18 cellular contexts compared by ENCODE assay signal in the genomic region with DNA sequence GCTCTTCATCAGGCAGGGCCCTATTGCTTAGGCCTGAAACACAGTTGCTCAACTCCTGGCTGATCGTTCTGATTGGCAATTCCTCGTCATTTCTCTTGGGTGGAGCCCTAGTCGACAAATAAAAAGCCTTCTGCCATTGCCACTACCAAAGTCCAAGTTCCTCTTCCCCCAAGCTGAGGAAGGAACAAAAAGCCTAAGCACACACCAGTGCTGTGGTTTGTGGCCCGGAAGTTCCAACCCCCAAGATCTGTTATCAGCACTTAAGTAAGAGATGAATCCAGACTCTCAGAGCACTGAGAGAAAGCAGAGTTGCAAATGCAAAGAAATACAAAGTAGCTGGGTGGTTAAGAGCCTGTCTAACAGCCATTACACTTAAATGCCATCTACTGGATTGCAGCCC.
A peak's percentile ranks its signal among the peaks of the same experiment; 100 is the strongest.
DNase-seq lines count a peak whose midpoint lies in the region; ATAC-seq and TF ChIP-seq lines count a peak whose summit lies in the region.
"Had no signal": no experiment of that assay in that cellular context is flagged by ENCODE, and none has a peak within 500 bp of the region (broad histone marks: within the 10 kb centered on the region; RNA-seq: fewer than 3 reads in every experiment).

No MANE protein-coding gene starts in this region.

- H3K14ac ChIP-seq in mesenchymal stem cell (ENCODE audit: low read length in 2 of 2), result no peak overlapping the region

- no TSS peak for BruUV-seq in Calu3 (replicated peaks; lab: Mats Ljungman, UMichigan)

- H3K36me3 ChIP-seq in Karpas-422 (ENCODE audit: insufficient read depth, low read length) (no peaks in the 10 kb centered on the region), SK-N-MC (ENCODE audit: insufficient read depth, low read length) (no peaks in the 10 kb centered on the region), mesenchymal stem cell (ENCODE audit: control insufficient read depth in 1 of 2, insufficient read depth in 2 of 2, low read depth in 1 of 2, low read length in 2 of 2) (no peaks in the 10 kb centered on the region), body of pancreas (replicated peaks in 1 of 2; ENCODE audit: insufficient read depth in 1 of 2, low read depth in 2 of 2) (no peaks in the 10 kb centered on the region)
- H3K36me3 ChIP-seq: brain microvascular endothelial cell, thyroid gland had no signal

- peaks cover 5% of the 10 kb centered on the region for H3K4me1 Mint-ChIP-seq in activated CD8-positive, alpha-beta T cell treated with anti-CD3 and anti-CD28 coated beads, Interleukin-2, amount 10 ng/mL, durations not matched to agents 7 days and 5 days (ENCODE audit: low read depth)
- no peaks in the 10 kb centered on the region for H3K4me1 Mint-ChIP-seq in activated CD8-positive, alpha-beta T cell treated with anti-CD3 and anti-CD28 coated beads for 36 hours (ENCODE audit: low read depth)
- H3K4me1 Mint-ChIP-seq in Calu3 (ENCODE audit: low read depth, unreplicated experiment), result no peaks in the 10 kb centered on the region
- H3K4me1 Mint-ChIP-seq: activated CD4-positive, alpha-beta T cell treated with anti-CD3 and anti-CD28 coated beads for 36 hours; nephron progenitor cell; stimulated activated memory B cell treated with anti-CD40 and anti-IgM and Interleukin-4, amounts not matched to agents 10 μg/mL and 1 μg/mL and 100 μg/mL, for 72 hours had no signal

- no peak overlapping the region for H2AK5ac ChIP-seq in mesenchymal stem cell (ENCODE audit: low read length, severe bottlenecking)

- H2AFZ ChIP-seq in Karpas-422 (ENCODE audit: low read length) (peak overlapping the region; percentile 89), mesenchymal stem cell (ENCODE audit: low read depth, low read length) (no peak overlapping the region)

- H4K91ac ChIP-seq in mesenchymal stem cell (ENCODE audit: low read length), result no peak overlapping the region

- DNase-seq in activated CD8-positive, alpha-beta T cell treated with anti-CD3 and anti-CD28 coated beads, Interleukin-2, amount 10 ng/mL, durations not matched to agents 7 days and 5 days, result peak; percentile 21
- no peak for DNase-seq in activated CD8-positive, alpha-beta T cell treated with anti-CD3 and anti-CD28 coated beads for 36 hours
- no peak for DNase-seq in Karpas-422
- DNase-seq in SK-N-MC (ENCODE audit: low read depth, low spot score), result peak; percentile 34
- DNase-seq in mesenchymal stem cell, result peak; percentile 48
- DNase-seq in body of pancreas, result no peak
- DNase-seq in Calu3, result no peak
- no peak for DNase-seq in NCI-H526 (lab: John Stamatoyannopoulos, UW)
- DNase-seq: activated CD4-positive, alpha-beta T cell treated with anti-CD3 and anti-CD28 coated beads for 36 hours; brain microvascular endothelial cell; midbrain; NCI-H1694; NCI-H82; nephron progenitor cell; thyroid gland had no signal

- no peak overlapping the region for H3K23ac ChIP-seq in mesenchymal stem cell (ENCODE audit: low read length in 2 of 2)

- H3K4me3 ChIP-seq in Karpas-422 (ENCODE audit: low read length) (no peak overlapping the region), SK-N-MC (no peak overlapping the region), mesenchymal stem cell (ENCODE audit: insufficient read depth in 1 of 2, low read depth in 1 of 2, low read length in 2 of 2) (no peak overlapping the region), body of pancreas (no peak overlapping the region)
- H3K4me3 ChIP-seq: thyroid gland had no signal

- H3K4me1 ChIP-seq in Karpas-422 (ENCODE audit: low read length), result no peaks in the 10 kb centered on the region
- H3K4me1 ChIP-seq in mesenchymal stem cell (ENCODE audit: control insufficient read depth, insufficient read depth, low read depth, low read length), result no peaks in the 10 kb centered on the region
- H3K4me1 ChIP-seq in body of pancreas, result no peaks in the 10 kb centered on the region
- H3K4me1 ChIP-seq: thyroid gland had no signal

- intact Hi-C loops in activated CD8-positive, alpha-beta T cell treated with anti-CD3 and anti-CD28 coated beads for 36 hours (cut with micrococcal nuclease), result no loop called here
- intact Hi-C loops in body of pancreas (cut with DNase I) (no loop called here), Calu3 (cut with micrococcal nuclease; ENCODE audit: unreplicated experiment) (no loop called here)

- no peak overlapping the region for H2BK5ac ChIP-seq in mesenchymal stem cell (ENCODE audit: low read depth, low read length, poor library complexity, severe bottlenecking)

- POLR2A ChIA-PET in activated CD8-positive, alpha-beta T cell treated with anti-CD3 and anti-CD28 coated beads, Interleukin-2, amount 10 ng/mL, durations not matched to agents 7 days and 5 days (lab: Charles Lee), result no interaction called here
- POLR2A ChIA-PET in activated CD8-positive, alpha-beta T cell treated with anti-CD3 and anti-CD28 coated beads for 36 hours (lab: Charles Lee), result no interaction called here

- no peaks in the 10 kb centered on the region for H3K27me3 Mint-ChIP-seq in activated CD8-positive, alpha-beta T cell treated with anti-CD3 and anti-CD28 coated beads, Interleukin-2, amount 10 ng/mL, durations not matched to agents 7 days and 5 days (ENCODE audit: low read depth)
- no peaks in the 10 kb centered on the region for H3K27me3 Mint-ChIP-seq in activated CD8-positive, alpha-beta T cell treated with anti-CD3 and anti-CD28 coated beads for 36 hours
- no peaks in the 10 kb centered on the region for H3K27me3 Mint-ChIP-seq in Calu3 (ENCODE audit: unreplicated experiment)
- H3K27me3 Mint-ChIP-seq: activated CD4-positive, alpha-beta T cell treated with anti-CD3 and anti-CD28 coated beads for 36 hours; stimulated activated memory B cell treated with anti-CD40 and anti-IgM and Interleukin-4, amounts not matched to agents 10 μg/mL and 1 μg/mL and 100 μg/mL, for 72 hours had no signal

- no peaks in the 10 kb centered on the region for H3K36me3 Mint-ChIP-seq in activated CD8-positive, alpha-beta T cell treated with anti-CD3 and anti-CD28 coated beads, Interleukin-2, amount 10 ng/mL, durations not matched to agents 7 days and 5 days (ENCODE audit: low read depth)
- no peaks in the 10 kb centered on the region for H3K36me3 Mint-ChIP-seq in activated CD8-positive, alpha-beta T cell treated with anti-CD3 and anti-CD28 coated beads for 36 hours (ENCODE audit: low read depth)
- no peaks in the 10 kb centered on the region for H3K36me3 Mint-ChIP-seq in Calu3 (ENCODE audit: insufficient read depth, unreplicated experiment)
- H3K36me3 Mint-ChIP-seq: stimulated activated memory B cell treated with anti-CD40 and anti-IgM and Interleukin-4, amounts not matched to agents 10 μg/mL and 1 μg/mL and 100 μg/mL, for 72 hours had no signal

- H3K9me3 Mint-ChIP-seq in activated CD8-positive, alpha-beta T cell treated with anti-CD3 and anti-CD28 coated beads, Interleukin-2, amount 10 ng/mL, durations not matched to agents 7 days and 5 days (ENCODE audit: insufficient read depth), result peaks cover 19% of the 10 kb centered on the region
- H3K9me3 Mint-ChIP-seq in activated CD8-positive, alpha-beta T cell treated with anti-CD3 and anti-CD28 coated beads for 36 hours, result peaks cover 14% of the 10 kb centered on the region
- no peaks in the 10 kb centered on the region for H3K9me3 Mint-ChIP-seq in Calu3 (ENCODE audit: low read depth, unreplicated experiment)
- H3K9me3 Mint-ChIP-seq: nephron progenitor cell; stimulated activated memory B cell treated with anti-CD40 and anti-IgM and Interleukin-4, amounts not matched to agents 10 μg/mL and 1 μg/mL and 100 μg/mL, for 72 hours had no signal

- no peak overlapping the region for H3K9ac ChIP-seq in Karpas-422 (ENCODE audit: low read length)
- H3K9ac ChIP-seq in SK-N-MC (ENCODE audit: insufficient read length), result no peak overlapping the region
- H3K9ac ChIP-seq in mesenchymal stem cell (ENCODE audit: low read length), result no peak overlapping the region
- H3K9ac ChIP-seq: KMS-11 had no signal

- no peaks in the 10 kb centered on the region for H3K27me3 ChIP-seq in Karpas-422 (ENCODE audit: low read length)
- H3K27me3 ChIP-seq in mesenchymal stem cell (ENCODE audit: control insufficient read depth in 1 of 2, insufficient read depth in 1 of 2, low read length in 2 of 2), result no peaks in the 10 kb centered on the region
- no peaks in the 10 kb centered on the region for H3K27me3 ChIP-seq in body of pancreas
- H3K27me3 ChIP-seq: brain microvascular endothelial cell, thyroid gland had no signal

- WGBS in mesenchymal stem cell, result 70% methylated on average over 4 of the region's 4 CpGs
- WGBS in body of pancreas, 2 donors, result 42 to 53% methylated on average over 4 of the region's 4 CpGs

- H3K79me2 ChIP-seq in Karpas-422 (ENCODE audit: low read length), result no peaks in the 10 kb centered on the region

- no peak overlapping the region for H2BK15ac ChIP-seq in mesenchymal stem cell (ENCODE audit: low read depth, poor library complexity, severe bottlenecking)

- TF ChIP-seq POLR2A in body of pancreas (IDR thresholded peaks at IDR 0.05), result no peak

- H3K27ac ChIP-seq in Karpas-422 (ENCODE audit: low read length) (no peak overlapping the region), SK-N-MC (no peak overlapping the region), mesenchymal stem cell (ENCODE audit: low read length, poor library complexity, severe bottlenecking) (no peak overlapping the region), body of pancreas (no peak overlapping the region)
- H3K27ac ChIP-seq: brain microvascular endothelial cell, C4-2B, KMS-11, thyroid gland had no signal

- H4K20me1 ChIP-seq in Karpas-422 (ENCODE audit: insufficient read depth, low read depth, low read length), result no peaks in the 10 kb centered on the region

- no peaks in the 10 kb centered on the region for H3K79me1 ChIP-seq in mesenchymal stem cell (replicated peaks; ENCODE audit: low read length, poor library complexity, severe bottlenecking)

- H3K18ac ChIP-seq in mesenchymal stem cell (ENCODE audit: low read depth in 1 of 2, low read length in 2 of 2), result no peak overlapping the region

- H4K8ac ChIP-seq in mesenchymal stem cell (ENCODE audit: low read length), result no peak overlapping the region

- H3K9me2 ChIP-seq in Karpas-422 (replicated peaks; ENCODE audit: insufficient read depth, low read length), result no peaks in the 10 kb centered on the region

- TF ChIP-seq CTCF in activated CD8-positive, alpha-beta T cell treated with anti-CD3 and anti-CD28 coated beads for 36 hours (IDR thresholded peaks at IDR 0.05), result no peak
- no peak for TF ChIP-seq CTCF in body of pancreas (IDR thresholded peaks at IDR 0.05)
- no peak for TF ChIP-seq CTCF in Calu3 (IDR thresholded peaks at IDR 0.05; ENCODE audit: unreplicated experiment)

- no peak overlapping the region for H2BK12ac ChIP-seq in mesenchymal stem cell (ENCODE audit: low read length in 2 of 2)

- H3K4ac ChIP-seq in mesenchymal stem cell (ENCODE audit: low read depth in 1 of 2, low read length in 2 of 2), result no peak overlapping the region

- ATAC-seq in activated CD8-positive, alpha-beta T cell treated with anti-CD3 and anti-CD28 coated beads, Interleukin-2, amount 10 ng/mL, durations not matched to agents 7 days and 5 days, result no peak
- ATAC-seq in activated CD8-positive, alpha-beta T cell treated with anti-CD3 and anti-CD28 coated beads for 36 hours, result no peak
- ATAC-seq in body of pancreas, result no peak
- ATAC-seq: activated CD4-positive, alpha-beta T cell treated with anti-CD3 and anti-CD28 coated beads for 36 hours; stimulated activated memory B cell treated with anti-CD40 and anti-IgM and Interleukin-4, amounts not matched to agents 10 μg/mL and 1 μg/mL and 100 μg/mL, for 72 hours had no signal

- no peak overlapping the region for H2BK120ac ChIP-seq in mesenchymal stem cell (ENCODE audit: low read depth, low read length)

- peaks cover 9% of the 10 kb centered on the region for H3K9me3 ChIP-seq in Karpas-422 (ENCODE audit: low read length)
- 0 out of 2 replicates have a peak, but pooled peaks cover 3% of the 10 kb centered on the region for H3K9me3 ChIP-seq in SK-N-MC (ENCODE audit: low read depth, low read length)
- peaks cover 31% of the 10 kb centered on the region for H3K9me3 ChIP-seq in mesenchymal stem cell (ENCODE audit: control insufficient read depth, low read length)
- no peaks in the 10 kb centered on the region for H3K9me3 ChIP-seq in body of pancreas
- H3K9me3 ChIP-seq: thyroid gland had no signal

- H3K4me2 ChIP-seq in Karpas-422 (ENCODE audit: low read depth, low read length, poor library complexity, severe bottlenecking), result no peak overlapping the region
- H3K4me2 ChIP-seq in mesenchymal stem cell (ENCODE audit: low read length, poor library complexity, severe bottlenecking), result no peak overlapping the region
- H3K4me2 ChIP-seq: KMS-11 had no signal

- no peak overlapping the region for H3K4me3 Mint-ChIP-seq in activated CD8-positive, alpha-beta T cell treated with anti-CD3 and anti-CD28 coated beads, Interleukin-2, amount 10 ng/mL, durations not matched to agents 7 days and 5 days
- no peak overlapping the region for H3K4me3 Mint-ChIP-seq in activated CD8-positive, alpha-beta T cell treated with anti-CD3 and anti-CD28 coated beads for 36 hours
- no peak overlapping the region for H3K4me3 Mint-ChIP-seq in Calu3 (ENCODE audit: low read depth, unreplicated experiment)
- H3K4me3 Mint-ChIP-seq: activated CD4-positive, alpha-beta T cell treated with anti-CD3 and anti-CD28 coated beads for 36 hours; nephron progenitor cell; stimulated activated memory B cell treated with anti-CD40 and anti-IgM and Interleukin-4, amounts not matched to agents 10 μg/mL and 1 μg/mL and 100 μg/mL, for 72 hours had no signal

- CTCF ChIA-PET in activated CD8-positive, alpha-beta T cell treated with anti-CD3 and anti-CD28 coated beads, Interleukin-2, amount 10 ng/mL, durations not matched to agents 7 days and 5 days (lab: Charles Lee), result no interaction called here
- CTCF ChIA-PET in activated CD8-positive, alpha-beta T cell treated with anti-CD3 and anti-CD28 coated beads for 36 hours (lab: Charles Lee), result no interaction called here
- CTCF ChIA-PET in Calu3 (lab: Charles Lee), result no interaction called here

- no peak overlapping the region for H3K27ac Mint-ChIP-seq in activated CD8-positive, alpha-beta T cell treated with anti-CD3 and anti-CD28 coated beads, Interleukin-2, amount 10 ng/mL, durations not matched to agents 7 days and 5 days
- no peak overlapping the region for H3K27ac Mint-ChIP-seq in activated CD8-positive, alpha-beta T cell treated with anti-CD3 and anti-CD28 coated beads for 36 hours
- H3K27ac Mint-ChIP-seq in Calu3 (ENCODE audit: unreplicated experiment), result no peak overlapping the region
- H3K27ac Mint-ChIP-seq: activated CD4-positive, alpha-beta T cell treated with anti-CD3 and anti-CD28 coated beads for 36 hours; nephron progenitor cell; stimulated activated memory B cell treated with anti-CD40 and anti-IgM and Interleukin-4, amounts not matched to agents 10 μg/mL and 1 μg/mL and 100 μg/mL, for 72 hours had no signal

Comparison
In these comparisons a context has a peak if more than half of its experiments do, and no peak if none do; other contexts are left out.
1. DNase-seq: peak in activated CD8-positive, alpha-beta T cell treated with anti-CD3 and anti-CD28 coated beads, Interleukin-2, amount 10 ng/mL, durations not matched to agents 7 days and 5 days (single experiment), SK-N-MC (single experiment) and mesenchymal stem cell (single experiment); none in activated CD8-positive, alpha-beta T cell treated with anti-CD3 and anti-CD28 coated beads for 36 hours (single experiment), Karpas-422 (single experiment), body of pancreas (0 of 4), Calu3 (single experiment) and NCI-H526 (0 of 2).